In the genomic region with DNA sequence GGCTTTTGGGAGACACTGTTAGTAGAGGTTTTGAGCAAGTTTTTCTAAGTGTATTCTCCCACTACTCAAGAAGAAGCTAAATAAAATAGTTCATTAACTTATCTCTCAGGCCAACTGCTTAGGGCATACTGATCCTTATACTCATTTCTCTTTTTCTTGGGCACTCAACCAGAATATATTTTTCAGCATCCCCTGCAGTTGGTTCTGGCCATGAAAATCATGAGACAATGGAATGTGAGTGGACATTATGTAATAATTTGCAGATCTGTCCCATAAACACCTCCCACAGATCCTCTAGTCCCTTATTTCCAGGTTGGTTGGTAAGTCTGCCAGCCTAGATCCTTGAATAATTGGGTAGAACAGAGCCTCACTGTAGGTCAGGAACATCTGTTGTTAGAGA, we compare ENCODE assay signal across 16 cellular contexts.
DNase-seq lines count a peak whose midpoint lies in the region; ATAC-seq, FAIRE-seq and TF ChIP-seq lines count a peak whose summit lies in the region.
"Had no signal": no experiment of that assay in that cellular context is flagged by ENCODE, and none has a peak within 500 bp of the region (broad histone marks: within the 10 kb centered on the region; RNA-seq: fewer than 3 reads in every experiment).

No MANE protein-coding gene starts in this region.

- H3K27me3 Mint-ChIP-seq in neural crest cell (ENCODE audit: low read depth): no peaks in the 10 kb centered on the region

- peak overlapping the region; percentile 21 for H3K27ac Mint-ChIP-seq in neural crest cell (ENCODE audit: unreplicated experiment)
- H3K27ac Mint-ChIP-seq: CD8-positive, alpha-beta T cell; H9 had no signal

- H3K4me3 ChIP-seq in AG10803 (ENCODE audit: low read length) (no peak overlapping the region), fibroblast of the aortic adventitia (ENCODE audit: low read depth, low read length) (no peak overlapping the region)
- H3K4me3 ChIP-seq: BLaER1 treated with 17β-estradiol and CSF1 and Interleukin-3, amounts not matched to agents 10 nM and 100 nM; Peyer's patch had no signal

- ATAC-seq in HG02571 (IDR thresholded peaks at IDR 0.05; ENCODE audit: unreplicated experiment): no peak
- no peak for ATAC-seq in GM19395 (IDR thresholded peaks at IDR 0.05; ENCODE audit: unreplicated experiment)
- ATAC-seq: CD8-positive, alpha-beta T cell had no signal

- H3K9me3 Mint-ChIP-seq in neural crest cell: peaks cover 8% of the 10 kb centered on the region
- H3K9me3 Mint-ChIP-seq: CD8-positive, alpha-beta T cell; H9 had no signal

- H3K4me3 Mint-ChIP-seq in neural crest cell: no peak overlapping the region
- H3K4me3 Mint-ChIP-seq: CD8-positive, alpha-beta T cell; H9 had no signal

- H3K36me3 Mint-ChIP-seq in neural crest cell (ENCODE audit: low read depth): peaks cover 11% of the 10 kb centered on the region

- DNase-seq in AG10803 (ENCODE audit: low read depth) (peak; percentile 56), RCC 7860 (ENCODE audit: low spot score) (peak; percentile 14), fibroblast of the aortic adventitia (ENCODE audit: low read depth) (peak; percentile 40), neural crest cell (ENCODE audit: low read depth, low spot score) (no peak), COLO829 (ENCODE audit: low spot score) (no peak)
- DNase-seq: CD8-positive, alpha-beta T cell; H9; NCI-H1105 treated with DMSO at 0.1 percent for 48 hours; NCI-H1694 treated with DMSO at 0.1 percent for 48 hours; Peyer's patch; Right ventricle myocardium superior had no signal

- peaks cover 36% of the 10 kb centered on the region for H3K4me1 Mint-ChIP-seq in neural crest cell
- H3K4me1 Mint-ChIP-seq: H9 had no signal

- FAIRE-seq in RCC 7860 (lab: Jason Lieb, UNC): no peak
- FAIRE-seq: A204.1, HTR-8/SVneo had no signal

- no peak for TF ChIP-seq CTCF in AG10803 (conservative IDR thresholded peaks at IDR 0.05; ENCODE audit: low read length)
- no peak for TF ChIP-seq CTCF in fibroblast of the aortic adventitia (IDR thresholded peaks at IDR 0.05; ENCODE audit: insufficient read depth, low read length)
- no peak for TF ChIP-seq CTCF in neural crest cell (conservative IDR thresholded peaks at IDR 0.05)

Comparison
In these comparisons a context has a peak if more than half of its experiments do, and no peak if none do; other contexts are left out.
1. DNase-seq: peak in AG10803 (single experiment), RCC 7860 (single experiment) and fibroblast of the aortic adventitia (single experiment); none in neural crest cell (single experiment) and COLO829 (single experiment).